ENCODE assay signal across 13 cellular contexts in the genomic region with DNA sequence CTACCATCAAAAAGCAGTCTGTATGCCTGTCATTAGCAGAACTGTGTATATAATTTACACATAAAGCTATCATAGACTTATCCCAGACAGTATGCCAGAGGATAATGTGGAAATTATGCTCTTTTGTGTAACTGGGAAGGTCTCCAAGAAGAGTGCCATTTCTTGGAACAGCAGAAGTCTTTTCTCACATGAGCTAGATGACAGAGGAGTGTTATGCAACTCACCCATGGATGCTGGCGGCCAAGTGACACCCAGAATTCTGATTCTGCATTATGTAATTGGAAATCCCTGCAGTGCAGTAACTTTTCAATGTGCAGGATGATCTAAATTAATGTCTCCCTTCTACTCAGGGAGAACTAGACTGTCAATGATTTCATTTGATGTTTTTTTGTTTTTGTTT.
DNase-seq lines count a peak whose midpoint lies in the region; ATAC-seq and TF ChIP-seq lines count a peak whose summit lies in the region.
"Had no signal": no experiment of that assay in that cellular context is flagged by ENCODE, and none has a peak within 500 bp of the region (broad histone marks: within the 10 kb centered on the region; RNA-seq: fewer than 3 reads in every experiment).

No MANE protein-coding gene starts in this region.

- peaks cover 68% of the 10 kb centered on the region for H3K4me1 Mint-ChIP-seq in stimulated activated naive CD8-positive, alpha-beta T cell treated with anti-CD3 and anti-CD28 coated beads, Interleukin-15, Interleukin-2, amounts not matched to agents 100 ng/mL and 50 ng/mL, for 24 hours (ENCODE audit: low read depth)
- H3K4me1 Mint-ChIP-seq: naive B cell had no signal

- peak overlapping the region; percentile 95 for H3K27ac Mint-ChIP-seq in stimulated activated naive CD8-positive, alpha-beta T cell treated with anti-CD3 and anti-CD28 coated beads, Interleukin-15, Interleukin-2, amounts not matched to agents 100 ng/mL and 50 ng/mL, for 24 hours
- H3K27ac Mint-ChIP-seq: naive B cell had no signal

- H4K20me1 ChIP-seq in OCI-LY7 (ENCODE audit: insufficient read depth, low read length): no peaks in the 10 kb centered on the region

- no peak overlapping the region for H2AFZ ChIP-seq in OCI-LY7 (ENCODE audit: low read length)

- no peak for TF ChIP-seq CTCF in OCI-LY7 (conservative IDR thresholded peaks at IDR 0.05; ENCODE audit: low read length)
- TF ChIP-seq CTCF in coronary artery (IDR thresholded peaks at IDR 0.05): no peak

- BruUV-seq in OCI-LY7 (replicated peaks; lab: Mats Ljungman, UMichigan): no TSS peak

- peaks cover 16% of the 10 kb centered on the region for H3K36me3 Mint-ChIP-seq in stimulated activated naive CD8-positive, alpha-beta T cell treated with anti-CD3 and anti-CD28 coated beads, Interleukin-15, Interleukin-2, amounts not matched to agents 100 ng/mL and 50 ng/mL, for 24 hours (ENCODE audit: low read depth)
- H3K36me3 Mint-ChIP-seq: naive B cell had no signal

- CTCF ChIA-PET in OCI-LY7 (lab: Charles Lee; ENCODE audit: unreplicated experiment): no interaction called here

- H3K9me2 ChIP-seq in OCI-LY7 (ENCODE audit: insufficient read depth, low read length): no peaks in the 10 kb centered on the region
- H3K9me2 ChIP-seq: SK-N-SH had no signal

- DNase-seq in stimulated activated naive CD8-positive, alpha-beta T cell treated with anti-CD3 and anti-CD28 coated beads, Interleukin-15, Interleukin-2, amounts not matched to agents 100 U/mL and 50 U/mL, for 24 hours: no peak
- DNase-seq in NCI-H2227 treated with DMSO at 0.1 percent for 48 hours (lab: John Stamatoyannopoulos, UW) (peak; percentile 98), epidermal melanocyte (ENCODE audit: insufficient read length, low spot score) (peak; percentile 30), Kasumi-1 (lab: John Stamatoyannopoulos, UW) (no peak), OCI-LY7 (ENCODE audit: low spot score) (no peak), coronary artery (ENCODE audit: low spot score) (no peak)
- DNase-seq in stimulated activated CD8-positive, alpha-beta memory T cell treated with anti-CD3 and anti-CD28 coated beads, Interleukin-4, amount 100 ng/mL, for 48 hours: no peak
- DNase-seq: naive B cell, NCI-H526, SK-N-SH had no signal

- H3K4me2 ChIP-seq in OCI-LY7 (ENCODE audit: low read length): no peak overlapping the region
- H3K4me2 ChIP-seq: SK-N-SH had no signal

- H3K27ac ChIP-seq in OCI-LY7 (ENCODE audit: low read depth, low read length, poor library complexity, severe bottlenecking) (no peak overlapping the region), coronary artery (no peak overlapping the region)
- H3K27ac ChIP-seq: breast epithelium had no signal

- POLR2A ChIA-PET in OCI-LY7 (lab: Charles Lee): interaction anchor here (0.5 to 1.2 kb wide), 6 partner anchors 13 to 301 kb away, joined by 3 to 8 read pairs (median 3); no protein-coding TSS in a partner anchor

- peak overlapping the region; percentile 79 for H3K4me3 Mint-ChIP-seq in stimulated activated naive CD8-positive, alpha-beta T cell treated with anti-CD3 and anti-CD28 coated beads, Interleukin-15, Interleukin-2, amounts not matched to agents 100 ng/mL and 50 ng/mL, for 24 hours
- H3K4me3 Mint-ChIP-seq: naive B cell had no signal

- H3K4me1 ChIP-seq in OCI-LY7 (ENCODE audit: insufficient read depth, low read length, poor library complexity, severe bottlenecking): no peaks in the 10 kb centered on the region
- H3K4me1 ChIP-seq: breast epithelium had no signal

- no peak for ATAC-seq in stimulated activated naive CD8-positive, alpha-beta T cell treated with anti-CD3 and anti-CD28 coated beads, Interleukin-15, Interleukin-2, amounts not matched to agents 100 U/mL and 50 U/mL, for 24 hours

- H3K9me3 ChIP-seq in OCI-LY7 (ENCODE audit: low read length): no peaks in the 10 kb centered on the region
- H3K9me3 ChIP-seq: breast epithelium had no signal

- no peaks in the 10 kb centered on the region for H3K79me2 ChIP-seq in OCI-LY7 (ENCODE audit: insufficient read depth, low read depth, low read length)

- peaks cover 5% of the 10 kb centered on the region for H3K9me3 Mint-ChIP-seq in stimulated activated naive CD8-positive, alpha-beta T cell treated with anti-CD3 and anti-CD28 coated beads, Interleukin-15, Interleukin-2, amounts not matched to agents 100 ng/mL and 50 ng/mL, for 24 hours

- no peak overlapping the region for H3K4me3 ChIP-seq in OCI-LY7 (ENCODE audit: low read depth, low read length, poor library complexity, severe bottlenecking)
- no peak overlapping the region for H3K4me3 ChIP-seq in coronary artery
- H3K4me3 ChIP-seq: breast epithelium, skin epidermis had no signal

- no peaks in the 10 kb centered on the region for H3K27me3 Mint-ChIP-seq in stimulated activated naive CD8-positive, alpha-beta T cell treated with anti-CD3 and anti-CD28 coated beads, Interleukin-15, Interleukin-2, amounts not matched to agents 100 ng/mL and 50 ng/mL, for 24 hours

- H3K36me3 ChIP-seq in OCI-LY7 (ENCODE audit: insufficient read depth, low read length): no peaks in the 10 kb centered on the region
- H3K36me3 ChIP-seq: breast epithelium had no signal

- intact Hi-C loops in OCI-LY7 (cut with micrococcal nuclease; ENCODE audit: unreplicated experiment): no loop called here

Comparison
In these comparisons a context has a peak if more than half of its experiments do, and no peak if none do; other contexts are left out.
1. DNase-seq: peak in NCI-H2227 treated with DMSO at 0.1 percent for 48 hours (single experiment) and epidermal melanocyte (single experiment); none in stimulated activated naive CD8-positive, alpha-beta T cell treated with anti-CD3 and anti-CD28 coated beads, Interleukin-15, Interleukin-2, amounts not matched to agents 100 U/mL and 50 U/mL, for 24 hours (single experiment), Kasumi-1 (0 of 2), OCI-LY7 (single experiment), coronary artery (single experiment) and stimulated activated CD8-positive, alpha-beta memory T cell treated with anti-CD3 and anti-CD28 coated beads, Interleukin-4, amount 100 ng/mL, for 48 hours (single experiment).